In the genomic region with DNA sequence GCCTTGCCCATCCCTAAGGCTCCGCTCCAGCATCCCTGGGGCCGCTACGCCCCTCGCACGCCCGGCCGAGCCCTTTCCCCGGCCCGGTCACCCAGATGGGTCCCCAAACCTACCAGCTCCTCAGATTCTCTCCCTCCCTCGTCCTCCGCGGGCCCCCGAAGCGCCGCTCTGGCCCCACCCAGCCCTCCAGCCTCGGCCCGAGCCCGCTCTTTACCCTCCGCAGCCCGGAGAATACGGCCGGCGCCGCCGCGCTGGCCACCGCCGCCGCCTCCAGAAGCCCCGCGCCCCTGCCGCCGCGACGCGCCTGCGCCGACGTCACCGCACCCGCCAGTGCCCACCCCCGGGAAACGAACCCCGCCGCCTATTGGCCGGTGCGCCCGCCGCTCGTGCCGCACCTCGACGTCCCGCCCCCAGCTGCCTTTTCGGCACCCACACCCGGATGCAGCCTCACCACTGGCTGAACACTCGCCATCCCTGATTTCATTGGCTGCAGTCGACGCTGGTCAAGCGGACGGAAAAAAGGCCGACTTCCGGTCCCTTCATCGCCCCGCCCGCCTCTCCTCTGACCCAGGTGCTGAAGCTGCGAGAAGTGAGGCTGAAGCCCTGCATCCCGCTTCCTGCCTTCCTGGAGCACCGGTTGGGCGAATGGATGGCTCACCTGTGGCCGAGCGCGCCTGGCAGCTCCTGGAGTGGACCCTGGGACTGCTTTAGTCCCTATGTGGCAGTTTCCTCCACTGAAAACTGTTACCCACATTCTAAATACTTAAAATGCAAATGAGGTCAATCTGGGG, we compare ENCODE assay signal across 1 cellular context.
TF ChIP-seq lines count a peak whose summit lies in the region.

Gene DAPK3, minus strand, starts transcription at position 292 of the 791 bp plus-strand sequence. CDS start 1,364 bp downstream, outside the sequence.

TF ChIP-seq in GM12878, 131 proteins besides CTCF, POLR2A, EP300 and RAD21 (continued from another document and continues in another):
- TF ChIP-seq ZNF687 (IDR thresholded peaks at IDR 0.05) (0 out of 2 replicates have a peak, but pooled peaks have one; percentile 15), BACH1 (IDR thresholded peaks at IDR 0.05; ENCODE audit: borderline replicate concordance) (peak; percentile 69; the same call in 1 of the 2 replicates), LARP7 (IDR thresholded peaks at IDR 0.05) (peak; percentile 20; the same call in 1 of the 2 replicates), ZZZ3 (IDR thresholded peaks at IDR 0.05; ENCODE audit: control insufficient read depth, insufficient read length, low read depth) (no peak), ZBTB40 (IDR thresholded peaks at IDR 0.05; ENCODE audit: borderline replicate concordance) (peak; percentile 92), RCOR1 (conservative IDR thresholded peaks at IDR 0.05; ENCODE audit: low read depth, low read length) (0 out of 2 replicates have a peak, but pooled peaks have one; percentile 40), TAF1 (IDR thresholded peaks at IDR 0.05; ENCODE audit: borderline replicate concordance, low read depth, low read length) (peak; percentile 41; the same call in 1 of the 2 replicates), ZNF207 (IDR thresholded peaks at IDR 0.05; ENCODE audit: borderline replicate concordance) (no peak), SIX5 (IDR thresholded peaks at IDR 0.05; ENCODE audit: low read depth, low read length, severe bottlenecking) (no peak), CREM (IDR thresholded peaks at IDR 0.05; ENCODE audit: low read depth) (peak; percentile 78; the same call in 1 of the 2 replicates), ZNF274 (IDR thresholded peaks at IDR 0.05; ENCODE audit: insufficient read depth, insufficient read length) (no peak), GATAD2B (conservative IDR thresholded peaks at IDR 0.05; ENCODE audit: low read depth) (peak; percentile 65; the same call in 1 of the 2 replicates), DPF2 (IDR thresholded peaks at IDR 0.05) (peak; percentile 99), NFYA (IDR thresholded peaks at IDR 0.05; ENCODE audit: borderline replicate concordance, low read depth, low read length) (peak; percentile 22; the same call in 1 of the 2 replicates), NBN (IDR thresholded peaks at IDR 0.05) (no peak), SREBF1 (IDR thresholded peaks at IDR 0.05; ENCODE audit: low read length) (no peak), ZNF384 (IDR thresholded peaks at IDR 0.05; ENCODE audit: borderline replicate concordance, low read depth, low read length) (no peak), CHD2 (IDR thresholded peaks at IDR 0.05; ENCODE audit: borderline replicate concordance, low read depth, low read length) (peak; percentile 97), NRF1 (conservative IDR thresholded peaks at IDR 0.05; ENCODE audit: low read depth, low read length) (peak; percentile 28; the same call in 1 of the 2 replicates), POLR2AphosphoS2 (IDR thresholded peaks at IDR 0.05; ENCODE audit: low read depth, low read length) (no peak; the same call in 1 of the 2 replicates), GABPA (IDR thresholded peaks at IDR 0.05; ENCODE audit: low read depth) (peak; percentile 90), ATF7 (IDR thresholded peaks at IDR 0.05; ENCODE audit: low read depth) (no peak), STAT3 (IDR thresholded peaks at IDR 0.05; ENCODE audit: low read depth, low read length) (no peak), MYB (IDR thresholded peaks at IDR 0.05; ENCODE audit: borderline replicate concordance, low read depth, low read length) (no peak), HDGF (IDR thresholded peaks at IDR 0.05) (0 out of 2 replicates have a peak, but pooled peaks have one; percentile 74), ASH2L (IDR thresholded peaks at IDR 0.05; ENCODE audit: borderline replicate concordance, low read depth) (no peak), ZBED1 (IDR thresholded peaks at IDR 0.05; ENCODE audit: borderline replicate concordance) (no peak), ESRRA (IDR thresholded peaks at IDR 0.05; ENCODE audit: low read length) (no peak), BCLAF1 (IDR thresholded peaks at IDR 0.05) (no peak), MYC (IDR thresholded peaks at IDR 0.05; ENCODE audit: insufficient read depth, insufficient read length, insufficient replicate concordance, low read length, severe bottlenecking) (no peak), HDAC2 (IDR thresholded peaks at IDR 0.05) (no peak), NFXL1 (IDR thresholded peaks at IDR 0.05; ENCODE audit: borderline replicate concordance) (0 out of 2 replicates have a peak, but pooled peaks have one; percentile 29), SPI1 (IDR thresholded peaks at IDR 0.05; ENCODE audit: borderline replicate concordance, insufficient read depth, low read depth, low read length) (no peak), HDAC6 (IDR thresholded peaks at IDR 0.05; ENCODE audit: unreplicated experiment) (no peak), RB1 (IDR thresholded peaks at IDR 0.05; ENCODE audit: borderline replicate concordance) (0 out of 2 replicates have a peak, but pooled peaks have one; percentile 20), NR2C2 (IDR thresholded peaks at IDR 0.05; ENCODE audit: borderline replicate concordance, control insufficient read depth, insufficient read length, low read depth) (no peak), NR2C1 (IDR thresholded peaks at IDR 0.05) (no peak), SMC3 (IDR thresholded peaks at IDR 0.05; ENCODE audit: borderline replicate concordance, low read length) (no peak)
- TF ChIP-seq, protein P1, sequence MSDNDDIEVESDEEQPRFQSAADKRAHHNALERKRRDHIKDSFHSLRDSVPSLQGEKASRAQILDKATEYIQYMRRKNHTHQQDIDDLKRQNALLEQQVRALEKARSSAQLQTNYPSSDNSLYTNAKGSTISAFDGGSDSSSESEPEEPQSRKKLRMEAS (IDR thresholded peaks at IDR 0.05; ENCODE audit: low read depth, low read length), result no peak
- TF ChIP-seq, protein P2, sequence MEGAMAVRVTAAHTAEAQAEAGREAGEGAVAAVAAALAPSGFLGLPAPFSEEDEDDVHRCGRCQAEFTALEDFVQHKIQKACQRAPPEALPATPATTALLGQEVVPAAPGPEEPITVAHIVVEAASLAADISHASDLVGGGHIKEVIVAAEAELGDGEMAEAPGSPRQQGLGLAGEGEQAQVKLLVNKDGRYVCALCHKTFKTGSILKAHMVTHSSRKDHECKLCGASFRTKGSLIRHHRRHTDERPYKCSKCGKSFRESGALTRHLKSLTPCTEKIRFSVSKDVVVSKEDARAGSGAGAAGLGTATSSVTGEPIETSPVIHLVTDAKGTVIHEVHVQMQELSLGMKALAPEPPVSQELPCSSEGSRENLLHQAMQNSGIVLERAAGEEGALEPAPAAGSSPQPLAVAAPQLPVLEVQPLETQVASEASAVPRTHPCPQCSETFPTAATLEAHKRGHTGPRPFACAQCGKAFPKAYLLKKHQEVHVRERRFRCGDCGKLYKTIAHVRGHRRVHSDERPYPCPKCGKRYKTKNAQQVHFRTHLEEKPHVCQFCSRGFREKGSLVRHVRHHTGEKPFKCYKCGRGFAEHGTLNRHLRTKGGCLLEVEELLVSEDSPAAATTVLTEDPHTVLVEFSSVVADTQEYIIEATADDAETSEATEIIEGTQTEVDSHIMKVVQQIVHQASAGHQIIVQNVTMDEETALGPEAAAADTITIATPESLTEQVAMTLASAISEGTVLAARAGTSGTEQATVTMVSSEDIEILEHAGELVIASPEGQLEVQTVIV (IDR thresholded peaks at IDR 0.05; ENCODE audit: borderline replicate concordance, partially characterized antibody), result peak; percentile 92
- TF ChIP-seq, protein P3, sequence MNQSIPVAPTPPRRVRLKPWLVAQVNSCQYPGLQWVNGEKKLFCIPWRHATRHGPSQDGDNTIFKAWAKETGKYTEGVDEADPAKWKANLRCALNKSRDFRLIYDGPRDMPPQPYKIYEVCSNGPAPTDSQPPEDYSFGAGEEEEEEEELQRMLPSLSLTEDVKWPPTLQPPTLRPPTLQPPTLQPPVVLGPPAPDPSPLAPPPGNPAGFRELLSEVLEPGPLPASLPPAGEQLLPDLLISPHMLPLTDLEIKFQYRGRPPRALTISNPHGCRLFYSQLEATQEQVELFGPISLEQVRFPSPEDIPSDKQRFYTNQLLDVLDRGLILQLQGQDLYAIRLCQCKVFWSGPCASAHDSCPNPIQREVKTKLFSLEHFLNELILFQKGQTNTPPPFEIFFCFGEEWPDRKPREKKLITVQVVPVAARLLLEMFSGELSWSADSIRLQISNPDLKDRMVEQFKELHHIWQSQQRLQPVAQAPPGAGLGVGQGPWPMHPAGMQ (IDR thresholded peaks at IDR 0.05; ENCODE audit: borderline replicate concordance), result no peak
- TF ChIP-seq, protein P4, sequence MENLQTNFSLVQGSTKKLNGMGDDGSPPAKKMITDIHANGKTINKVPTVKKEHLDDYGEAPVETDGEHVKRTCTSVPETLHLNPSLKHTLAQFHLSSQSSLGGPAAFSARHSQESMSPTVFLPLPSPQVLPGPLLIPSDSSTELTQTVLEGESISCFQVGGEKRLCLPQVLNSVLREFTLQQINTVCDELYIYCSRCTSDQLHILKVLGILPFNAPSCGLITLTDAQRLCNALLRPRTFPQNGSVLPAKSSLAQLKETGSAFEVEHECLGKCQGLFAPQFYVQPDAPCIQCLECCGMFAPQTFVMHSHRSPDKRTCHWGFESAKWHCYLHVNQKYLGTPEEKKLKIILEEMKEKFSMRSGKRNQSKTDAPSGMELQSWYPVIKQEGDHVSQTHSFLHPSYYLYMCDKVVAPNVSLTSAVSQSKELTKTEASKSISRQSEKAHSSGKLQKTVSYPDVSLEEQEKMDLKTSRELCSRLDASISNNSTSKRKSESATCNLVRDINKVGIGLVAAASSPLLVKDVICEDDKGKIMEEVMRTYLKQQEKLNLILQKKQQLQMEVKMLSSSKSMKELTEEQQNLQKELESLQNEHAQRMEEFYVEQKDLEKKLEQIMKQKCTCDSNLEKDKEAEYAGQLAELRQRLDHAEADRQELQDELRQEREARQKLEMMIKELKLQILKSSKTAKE (IDR thresholded peaks at IDR 0.05; ENCODE audit: low read depth, poor library complexity, severe bottlenecking), result no peak
